8 cellular contexts compared by ENCODE assay signal in the genomic region with DNA sequence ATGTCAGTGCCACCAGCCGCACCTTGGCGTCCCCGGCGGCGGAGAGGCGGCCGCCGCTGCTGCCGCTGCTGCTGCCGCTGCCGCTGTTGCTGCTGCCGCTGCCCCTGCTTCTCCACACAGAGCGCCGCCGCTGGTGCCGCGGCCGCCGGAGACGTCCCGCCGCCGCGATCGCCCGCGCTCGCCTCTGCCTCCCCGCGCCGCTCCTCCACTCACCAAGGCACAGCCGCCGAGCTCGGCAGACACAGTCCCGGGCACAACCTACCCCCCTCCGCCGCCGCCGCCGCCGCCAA. TPM values are rescaled to one million over a fixed set of nuclear protein-coding genes. Genes with fewer than 3 reads are reported as not detected.
A peak's percentile ranks its signal among the peaks of the same experiment; 100 is the strongest.
DNase-seq lines count a peak whose midpoint lies in the region; ATAC-seq and TF ChIP-seq lines count a peak whose summit lies in the region.

PPP3CA (minus strand) TSS at position 260 of the 290 bp plus-strand sequence.

- H3K36me3 ChIP-seq in IMR-90 (ENCODE audit: control insufficient read depth, insufficient read depth, low read length) (no peaks in the 10 kb centered on the region), mesendoderm (ENCODE audit: control insufficient read depth, insufficient read depth, low read length) (no peaks in the 10 kb centered on the region), urinary bladder (ENCODE audit: insufficient read depth) (no peaks in the 10 kb centered on the region)

- TF ChIP-seq CTCF in AG10803 (conservative IDR thresholded peaks at IDR 0.05; ENCODE audit: low read length) (no peak), IMR-90 (conservative IDR thresholded peaks at IDR 0.05; ENCODE audit: low read depth, low read length) (no peak), chondrocyte (IDR thresholded peaks at IDR 0.05) (no peak)

- H3K9ac ChIP-seq in IMR-90 (ENCODE audit: low read depth, low read length) (peak within 1 kb of the TSS; percentile 86), mesendoderm (ENCODE audit: low read length) (peak within 1 kb of the TSS; percentile 86)

- H3K4me3 ChIP-seq in AG10803 (ENCODE audit: low read length) (peak within 1 kb of the TSS; percentile 88), IMR-90 (ENCODE audit: insufficient read depth, low read depth, low read length) (peak within 1 kb of the TSS; percentile 94), mesendoderm (ENCODE audit: low read length) (peak within 1 kb of the TSS; percentile 62), urinary bladder (ENCODE audit: low read depth, low read length) (peak within 1 kb of the TSS; percentile 99)

- H2BK15ac ChIP-seq in IMR-90 (ENCODE audit: low read depth, low read length) (peak within 1 kb of the TSS; percentile 91; the same call in 2 of the 3 replicates), mesendoderm (replicated peaks; ENCODE audit: low read depth) (no peak within 1 kb of the TSS)

- CTCF ChIA-PET in IMR-90 (lab: Yijun Ruan, JAX) = no interaction called here

- no peak; the same call in 1 of the 2 replicates for TF ChIP-seq POLR2A in IMR-90 (IDR thresholded peaks at IDR 0.05; ENCODE audit: low read depth, low read length)

- no peak for DNase-seq in AG10803 (ENCODE audit: low read depth)
- DNase-seq in IMR-90 = no peak
- no peak for DNase-seq in chondrocyte (ENCODE audit: low spot score)
- DNase-seq in mesendoderm = no peak
- DNase-seq in NCI-H1694 treated with DMSO at 0.1 percent for 48 hours (lab: John Stamatoyannopoulos, UW) = no peak
- no peak for DNase-seq in 8988T

- in situ Hi-C loops in IMR-90 (cut with MboI; ENCODE audit: low sequenced_read_pairs) = no loop called here

- peak within 1 kb of the TSS; percentile 93 for H2BK5ac ChIP-seq in IMR-90 (ENCODE audit: low read depth, low read length, poor library complexity, severe bottlenecking)
- H2BK5ac ChIP-seq in mesendoderm (ENCODE audit: low read length) = peak within 1 kb of the TSS; percentile 62

- WGBS in IMR-90 (ENCODE audit: extremely low coverage in 2 of 2, insufficient read length in 1 of 2), 2 experiments = 0% methylated on average over 9 of the region's 41 CpGs; no CpG with 5 or more reads in 1 of the 2 experiments
- WGBS in mesendoderm (ENCODE audit: extremely low coverage, insufficient coverage, low lambda C conversion rate) = no CpG with 5 or more reads among the region's 41 CpGs
- WGBS in urinary bladder = 0% methylated on average over 40 of the region's 41 CpGs

- ATAC-seq in GM19372 (IDR thresholded peaks at IDR 0.05; ENCODE audit: low read depth, unreplicated experiment) (peak; percentile 14), IMR-90 (ENCODE audit: low read depth) (no peak)

- peaks cover 21% of the 10 kb centered on the region for H4K20me1 ChIP-seq in IMR-90 (ENCODE audit: insufficient read depth, low read length)

- dilution Hi-C loops in IMR-90 (cut with HindIII; ENCODE audit: low sequenced_read_pairs, unreplicated experiment) = no loop called here

- peak within 1 kb of the TSS; percentile 98 for H2AK9ac ChIP-seq in IMR-90 (replicated peaks; ENCODE audit: low read depth, low read length, poor library complexity)

- H3K4me3 Mint-ChIP-seq in chondrocyte (ENCODE audit: unreplicated experiment) = peak within 1 kb of the TSS; percentile 99

- H3K79me1 ChIP-seq in IMR-90 (ENCODE audit: low read depth in 1 of 2, low read length in 2 of 2) (peaks cover 7 to 42% of the 10 kb centered on the region in 2 experiments; a peak in 3 of 4 replicates), mesendoderm (ENCODE audit: low read length) (peaks cover 2% of the 10 kb centered on the region)

- H3K4ac ChIP-seq in IMR-90 (ENCODE audit: low read depth, low read length) (peak within 1 kb of the TSS; percentile 88), mesendoderm (ENCODE audit: low read depth, low read length) (no peak within 1 kb of the TSS)

- H3K4me2 ChIP-seq in IMR-90 (ENCODE audit: low read depth, low read length) = peak within 1 kb of the TSS; percentile 85
- H3K4me2 ChIP-seq in mesendoderm (ENCODE audit: low read length) = peak within 1 kb of the TSS; percentile 89

- peaks cover 41% of the 10 kb centered on the region for H3K4me1 Mint-ChIP-seq in chondrocyte (ENCODE audit: low read depth)

- no peaks in the 10 kb centered on the region for H3K9me3 ChIP-seq in IMR-90 (ENCODE audit: control insufficient read depth, insufficient read depth, low read length)

- H3K23ac ChIP-seq in IMR-90 (ENCODE audit: low read depth, low read length) = peak within 1 kb of the TSS; percentile 99
- peak within 1 kb of the TSS; percentile 81 for H3K23ac ChIP-seq in mesendoderm (ENCODE audit: low read length)

- peaks cover 11% of the 10 kb centered on the region for H3K79me2 ChIP-seq in mesendoderm (ENCODE audit: control insufficient read depth, insufficient read depth, low read length)

- POLR2A ChIA-PET in IMR-90 (lab: Charles Lee; ENCODE audit: unreplicated experiment) = interaction anchor here (0.6 to 1.4 kb wide), 3 partner anchors 11 to 137 kb away, joined by 3 to 14 read pairs (median 5); no protein-coding TSS in a partner anchor

- no peaks in the 10 kb centered on the region for H3K27me3 ChIP-seq in IMR-90 (ENCODE audit: control insufficient read depth, insufficient read depth, low read length)
- H3K27me3 ChIP-seq in mesendoderm (ENCODE audit: insufficient read depth, low read length, poor library complexity) = no peaks in the 10 kb centered on the region

- no peaks in the 10 kb centered on the region for H3K27me3 Mint-ChIP-seq in chondrocyte (ENCODE audit: low read depth)

- H3K4me1 ChIP-seq in IMR-90 (ENCODE audit: control insufficient read depth, insufficient read depth, low read length) (peaks cover 8% of the 10 kb centered on the region), mesendoderm (ENCODE audit: control insufficient read depth, low read depth, low read length) (no peaks in the 10 kb centered on the region), urinary bladder (ENCODE audit: insufficient read depth) (no peaks in the 10 kb centered on the region)

- peak within 1 kb of the TSS; percentile 95 for H3K27ac ChIP-seq in IMR-90 (ENCODE audit: insufficient read depth, low read length)
- H3K27ac ChIP-seq in mesendoderm (ENCODE audit: low read depth, low read length) = peak within 1 kb of the TSS; percentile 74
- peak within 1 kb of the TSS; percentile 96 for H3K27ac ChIP-seq in urinary bladder (ENCODE audit: low read depth)

- peak within 1 kb of the TSS; percentile 73 for H4K91ac ChIP-seq in IMR-90 (ENCODE audit: insufficient read depth, low read depth, low read length)

- H4K5ac ChIP-seq in IMR-90 (ENCODE audit: low read depth, low read length) = peak within 1 kb of the TSS; percentile 65
- no peak within 1 kb of the TSS for H4K5ac ChIP-seq in mesendoderm (ENCODE audit: low read length)

- peak within 1 kb of the TSS; percentile 98 for H2AFZ ChIP-seq in IMR-90 (replicated peaks; ENCODE audit: low read length, poor library complexity)

- intact Hi-C loops in IMR-90 (cut with micrococcal nuclease) = loop anchor here (1.0 to 10.0 kb wide), 6 partner anchors 70 to 1352 kb away; no protein-coding TSS in a partner anchor

- H3K56ac ChIP-seq in IMR-90 (ENCODE audit: extremely low read depth, insufficient read depth, low read length) (peak within 1 kb of the TSS; percentile 87), mesendoderm (ENCODE audit: low read length) (peak within 1 kb of the TSS; percentile 92)

- TF ChIP-seq RAD21 in IMR-90 (IDR thresholded peaks at IDR 0.05; ENCODE audit: low read length) = no peak; the same call in 1 of the 2 replicates

- H4K8ac ChIP-seq in IMR-90 (ENCODE audit: low read depth in 2 of 2, low read length in 2 of 2) (peak within 1 kb of the TSS; percentile 72 to 86; a peak in 3 of 4 replicates), mesendoderm (ENCODE audit: low read depth, low read length) (no peak within 1 kb of the TSS)

- peak within 1 kb of the TSS; percentile 93 for H3K14ac ChIP-seq in IMR-90 (replicated peaks; ENCODE audit: low read depth, low read length)

- H2BK20ac ChIP-seq in IMR-90 (ENCODE audit: low read depth, low read length) = no peak within 1 kb of the TSS

- no peaks in the 10 kb centered on the region for H3K9me3 Mint-ChIP-seq in chondrocyte (ENCODE audit: low read depth)

- H3K27ac Mint-ChIP-seq in chondrocyte (ENCODE audit: unreplicated experiment) = peak within 1 kb of the TSS; percentile 98

- H2AK5ac ChIP-seq in IMR-90 (ENCODE audit: low read depth, low read length) (peak within 1 kb of the TSS; percentile 58), mesendoderm (ENCODE audit: low read length) (no peak within 1 kb of the TSS)

- H2BK120ac ChIP-seq in IMR-90 (ENCODE audit: low read depth, low read length) (peak within 1 kb of the TSS; percentile 91), mesendoderm (ENCODE audit: low read depth, low read length) (no peak within 1 kb of the TSS)

- H3K36me3 Mint-ChIP-seq in chondrocyte (ENCODE audit: low read depth) = no peaks in the 10 kb centered on the region

- H3K18ac ChIP-seq in IMR-90 (ENCODE audit: low read depth, low read length) (peak within 1 kb of the TSS; percentile 74), mesendoderm (ENCODE audit: low read length) (peak within 1 kb of the TSS; percentile 77)

- H3K9me1 ChIP-seq in IMR-90 (ENCODE audit: insufficient read depth, low read length) = peaks cover 11% of the 10 kb centered on the region; the same call in 1 of the 2 replicates

- no TSS peak for BruUV-seq in IMR-90 (replicated peaks; lab: Mats Ljungman, UMichigan)

TF ChIP-seq in IMR-90, 13 proteins besides CTCF, POLR2A, EP300 and RAD21 (continues in another document):
- TF ChIP-seq BHLHE40 (IDR thresholded peaks at IDR 0.05; ENCODE audit: low read depth, low read length) (no peak), CEBPB (IDR thresholded peaks at IDR 0.05; ENCODE audit: low read depth, low read length) (no peak), NFE2L2 (IDR thresholded peaks at IDR 0.05; ENCODE audit: low read depth, low read length) (no peak), MXI1 (IDR thresholded peaks at IDR 0.05; ENCODE audit: borderline replicate concordance, low read depth, low read length) (no peak; the same call in 1 of the 2 replicates)
- TF ChIP-seq, protein P1, sequence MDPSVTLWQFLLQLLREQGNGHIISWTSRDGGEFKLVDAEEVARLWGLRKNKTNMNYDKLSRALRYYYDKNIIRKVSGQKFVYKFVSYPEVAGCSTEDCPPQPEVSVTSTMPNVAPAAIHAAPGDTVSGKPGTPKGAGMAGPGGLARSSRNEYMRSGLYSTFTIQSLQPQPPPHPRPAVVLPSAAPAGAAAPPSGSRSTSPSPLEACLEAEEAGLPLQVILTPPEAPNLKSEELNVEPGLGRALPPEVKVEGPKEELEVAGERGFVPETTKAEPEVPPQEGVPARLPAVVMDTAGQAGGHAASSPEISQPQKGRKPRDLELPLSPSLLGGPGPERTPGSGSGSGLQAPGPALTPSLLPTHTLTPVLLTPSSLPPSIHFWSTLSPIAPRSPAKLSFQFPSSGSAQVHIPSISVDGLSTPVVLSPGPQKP (IDR thresholded peaks at IDR 0.05; ENCODE audit: borderline replicate concordance, low read depth, low read length) = no peak

RNA-seq across cellular contexts. Expression of gene PPP3CA, which starts in this region (rescaled TPM):
- total RNA-seq in IMR-90 (2012; rRNA removed) (48.6 and 52.5 TPM in 2 replicates), chondrocyte (36.5 to 46.4 TPM (median 38.3 TPM) in 3 replicates), urinary bladder (79.8 TPM)
- polyA plus RNA-seq in IMR-90 (2012; rRNA removed) (11.4 and 14.5 TPM in 2 replicates), urinary bladder (21.2 TPM)
- polyA plus RNA-seq in IMR-90 (2012; cell fraction: cytosol; rRNA removed) = 3.9 and 4.6 TPM in 2 replicates
- polyA plus RNA-seq in IMR-90 (2012; cell fraction: nucleus; rRNA removed; ENCODE audit: low replicate concordance) = 2.2 and 8.0 TPM in 2 replicates
- polyA plus RNA-seq in mesendoderm (2013, experiment 1 of 2) = 34.6 TPM
- 35.3 TPM for polyA plus RNA-seq in mesendoderm (2013, experiment 2 of 2)
